In the genomic region with DNA sequence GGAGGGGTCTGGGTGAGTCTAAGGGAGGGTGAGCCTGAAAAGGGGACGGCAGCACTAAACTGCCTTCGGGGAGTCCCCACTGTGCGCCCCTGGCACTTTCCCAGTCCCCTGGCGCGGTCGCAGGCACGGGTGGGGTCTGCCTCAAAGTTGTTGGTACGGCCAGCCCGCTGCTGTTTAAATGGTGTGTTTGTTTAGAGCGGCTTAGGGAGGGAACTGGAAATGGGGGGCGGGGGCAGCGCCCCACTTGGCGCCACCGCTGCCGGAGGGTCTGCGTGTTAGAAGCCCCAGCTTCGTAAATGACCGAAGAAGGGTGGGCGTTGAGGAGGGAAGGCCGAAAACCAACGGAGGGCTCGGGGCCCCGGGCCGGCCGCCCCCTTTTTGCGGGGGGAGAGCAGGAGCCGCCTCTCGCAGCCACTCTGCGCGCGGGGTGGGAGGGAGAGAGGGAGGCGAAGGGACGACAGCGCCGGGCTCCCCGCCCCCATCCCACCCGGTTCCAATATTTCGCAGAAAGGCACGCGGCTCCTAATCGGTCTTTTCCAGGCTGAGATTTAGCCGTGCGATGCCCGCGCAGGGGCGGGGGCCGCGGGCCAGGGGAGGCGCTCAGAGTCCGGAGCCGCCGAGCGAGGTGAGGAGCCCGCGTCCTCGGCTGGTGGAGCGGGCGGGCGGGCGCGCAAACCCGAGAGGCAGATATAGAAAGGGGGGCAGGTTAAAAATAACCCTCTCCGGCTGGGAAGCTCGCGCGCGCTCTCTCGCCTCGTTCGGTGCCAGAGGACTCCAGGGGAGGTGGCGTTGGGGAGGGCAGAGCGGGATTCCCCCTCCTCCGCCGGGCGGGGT, we compare ENCODE assay signal across 8 cellular contexts. TPM values are rescaled to one million over a fixed set of nuclear protein-coding genes. Genes with fewer than 3 reads are reported as not detected.
DNase-seq lines count a peak whose midpoint lies in the region; ATAC-seq and TF ChIP-seq lines count a peak whose summit lies in the region.

No MANE protein-coding gene starts in this region.

- CTCF ChIA-PET in activated CD8-positive, alpha-beta memory T cell treated with anti-CD3 and anti-CD28 coated beads, Interleukin-2, amount 10 ng/mL, durations not matched to agents 7 days and 5 days (lab: Charles Lee) = interaction anchor here (0.5 to 1.7 kb wide), 5 partner anchors 31 to 479 kb away, joined by 3 to 5 read pairs (median 4); no protein-coding TSS in a partner anchor

- H3K27ac ChIP-seq in epithelial cell of prostate = peak overlapping the region; percentile 28
- peak overlapping the region; percentile 78 to 87 for H3K27ac ChIP-seq in testis

- H3K9me3 Mint-ChIP-seq in activated CD8-positive, alpha-beta memory T cell treated with anti-CD3 and anti-CD28 coated beads, Interleukin-2, amount 10 ng/mL, durations not matched to agents 7 days and 5 days (ENCODE audit: low read depth) = no peaks in the 10 kb centered on the region
- H3K9me3 Mint-ChIP-seq in mesothelial cell of epicardium = no peaks in the 10 kb centered on the region

- peaks cover 30% of the 10 kb centered on the region for H3K27me3 Mint-ChIP-seq in activated CD8-positive, alpha-beta memory T cell treated with anti-CD3 and anti-CD28 coated beads, Interleukin-2, amount 10 ng/mL, durations not matched to agents 7 days and 5 days
- no peaks in the 10 kb centered on the region for H3K27me3 Mint-ChIP-seq in mesothelial cell of epicardium (ENCODE audit: low read depth)

- H3K27ac Mint-ChIP-seq in activated CD8-positive, alpha-beta memory T cell treated with anti-CD3 and anti-CD28 coated beads, Interleukin-2, amount 10 ng/mL, durations not matched to agents 7 days and 5 days = no peak overlapping the region
- H3K27ac Mint-ChIP-seq in mesothelial cell of epicardium = peak overlapping the region; percentile 96

- peak overlapping the region; percentile 50 to 57 for H3K4me3 ChIP-seq in testis

- intact Hi-C loops in testis (cut with DNase I; ENCODE audit: low total_unique reads) = no loop called here

- no peaks in the 10 kb centered on the region for H3K27me3 ChIP-seq in testis

- no peak overlapping the region for H3K4me3 Mint-ChIP-seq in activated CD8-positive, alpha-beta memory T cell treated with anti-CD3 and anti-CD28 coated beads, Interleukin-2, amount 10 ng/mL, durations not matched to agents 7 days and 5 days
- H3K4me3 Mint-ChIP-seq in mesothelial cell of epicardium = peak overlapping the region; percentile 67

- no peak for TF ChIP-seq POLR2A in testis (IDR thresholded peaks at IDR 0.05)

- no peaks in the 10 kb centered on the region for H3K36me3 Mint-ChIP-seq in activated CD8-positive, alpha-beta memory T cell treated with anti-CD3 and anti-CD28 coated beads, Interleukin-2, amount 10 ng/mL, durations not matched to agents 7 days and 5 days
- no peaks in the 10 kb centered on the region for H3K36me3 Mint-ChIP-seq in mesothelial cell of epicardium

- H3K4me1 ChIP-seq in testis = peaks cover 70% of the 10 kb centered on the region

- peak; percentile 24 for ATAC-seq in activated CD8-positive, alpha-beta memory T cell treated with anti-CD3 and anti-CD28 coated beads, Interleukin-2, amount 10 ng/mL, durations not matched to agents 7 days and 5 days
- ATAC-seq in HG02981 (IDR thresholded peaks at IDR 0.05; ENCODE audit: unreplicated experiment) (no peak), GM18858 (IDR thresholded peaks at IDR 0.05; ENCODE audit: unreplicated experiment) (no peak)

- TF ChIP-seq CTCF in mesothelial cell of epicardium (IDR thresholded peaks at IDR 0.05; ENCODE audit: unreplicated experiment) (no peak), testis (IDR thresholded peaks at IDR 0.05) (no peak)

- peaks cover 5% of the 10 kb centered on the region for H3K4me1 Mint-ChIP-seq in activated CD8-positive, alpha-beta memory T cell treated with anti-CD3 and anti-CD28 coated beads, Interleukin-2, amount 10 ng/mL, durations not matched to agents 7 days and 5 days
- peaks cover 67% of the 10 kb centered on the region for H3K4me1 Mint-ChIP-seq in mesothelial cell of epicardium

- H3K9me3 ChIP-seq in testis = no peaks in the 10 kb centered on the region

- H3K36me3 ChIP-seq in testis (ENCODE audit: low read depth, missing control alignments) = no peaks in the 10 kb centered on the region

- DNase-seq in Daoy (ENCODE audit: low read depth) = peak; percentile 74
- DNase-seq in NCI-H146 treated with DMSO at 0.1 percent for 48 hours (lab: John Stamatoyannopoulos, UW; ENCODE audit: unreplicated experiment) = peak; percentile 24
- DNase-seq in activated CD8-positive, alpha-beta memory T cell treated with anti-CD3 and anti-CD28 coated beads, Interleukin-2, amount 10 ng/mL, durations not matched to agents 7 days and 5 days = no peak
- no peak for DNase-seq in epithelial cell of prostate (ENCODE audit: low read depth, low spot score)
- DNase-seq in mesothelial cell of epicardium (ENCODE audit: low spot score in 2 of 2, unreplicated experiment in 2 of 2) = peak; percentile 50 to 76
- DNase-seq in testis = peak; percentile 83

- 2% methylated on average over 57 of the region's 75 CpGs for WGBS in testis, 2 donors

RNA-seq across cellular contexts. Expression of a gene that starts 55.0 kb away (rescaled TPM):
- 19.1 and 24.7 TPM in 2 replicates for total RNA-seq in Daoy (2014; rRNA removed; shearing (Covaris generic))
- 100 to 1,000 TPM in 1 of 2 experiments, 10 to 100 TPM in 1; 90.6 to 184 TPM for total RNA-seq in activated CD8-positive, alpha-beta memory T cell treated with anti-CD3 and anti-CD28 coated beads, Interleukin-2, amount 10 ng/mL, durations not matched to agents 7 days and 5 days
- total RNA-seq in mesothelial cell of epicardium (179 to 187 TPM (median 181 TPM) in 3 replicates), testis (100 to 1,000 TPM; 239 to 256 TPM)
- 142 TPM for polyA plus RNA-seq in testis (ENCODE audit: insufficient read depth, low read depth, low replicate concordance)

Comparison
In these comparisons a context has a peak if more than half of its experiments do, and no peak if none do; other contexts are left out.
1. DNase-seq: peak in Daoy (single experiment), NCI-H146 treated with DMSO at 0.1 percent for 48 hours (single experiment), mesothelial cell of epicardium (2 of 2) and testis (single experiment); none in activated CD8-positive, alpha-beta memory T cell treated with anti-CD3 and anti-CD28 coated beads, Interleukin-2, amount 10 ng/mL, durations not matched to agents 7 days and 5 days (single experiment) and epithelial cell of prostate (single experiment).